ENCODE assay signal across 8 cellular contexts in the genomic region with DNA sequence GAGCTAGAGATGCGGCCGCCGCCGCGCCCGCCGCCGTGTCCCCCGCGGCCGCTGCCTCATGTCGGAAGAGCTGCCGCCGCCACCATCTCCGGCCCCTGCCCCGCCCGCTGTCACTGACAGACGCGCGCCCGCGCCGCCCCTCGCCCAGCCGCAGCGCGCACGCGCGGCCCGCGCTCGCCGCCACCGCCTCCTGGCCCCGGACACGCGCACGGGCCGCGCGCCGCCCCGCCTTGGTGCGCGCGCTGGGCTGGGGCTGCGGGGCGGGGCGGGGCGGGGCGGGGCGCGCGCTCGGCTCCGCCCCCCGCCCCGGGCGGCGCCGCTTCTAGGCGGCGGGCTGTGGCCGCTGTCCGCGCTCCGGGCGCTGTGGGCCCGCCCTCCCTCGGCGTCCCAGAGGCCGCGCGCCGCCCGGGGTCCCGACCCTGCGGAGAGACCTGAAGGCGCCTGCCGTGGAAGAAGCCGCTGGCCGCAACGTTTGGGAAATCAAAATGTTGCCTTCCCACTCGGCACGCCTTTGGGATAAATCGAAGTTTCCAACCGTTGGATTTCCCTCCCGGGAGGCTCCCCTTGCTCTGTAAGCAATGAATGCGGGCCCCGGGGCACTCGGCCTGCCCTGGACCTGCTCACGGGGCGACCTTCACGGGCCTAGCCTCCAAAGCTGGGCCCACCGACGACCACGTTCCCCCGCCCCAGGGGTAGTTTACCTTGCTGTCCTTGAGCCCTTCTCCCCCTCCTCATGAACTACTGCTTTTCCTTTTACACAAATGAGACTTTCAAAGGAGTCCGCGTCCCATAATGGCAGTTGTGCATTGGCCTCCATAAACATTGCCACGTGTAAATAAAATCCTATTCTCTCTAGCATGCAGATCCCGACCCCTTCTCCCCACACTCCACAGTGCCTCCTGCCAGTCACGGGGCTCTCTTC. TPM values are rescaled to one million over a fixed set of nuclear protein-coding genes. Genes with fewer than 3 reads are reported as not detected.
A peak's percentile ranks its signal among the peaks of the same experiment; 100 is the strongest.
DNase-seq lines count a peak whose midpoint lies in the region; ATAC-seq and TF ChIP-seq lines count a peak whose summit lies in the region.

A gene (minus strand): TSS at position 115 of the 922 bp plus-strand sequence. CDS start 1,000 bp downstream, outside the sequence.

- H4K5ac ChIP-seq in mesendoderm (ENCODE audit: low read length) = no peak within 1 kb of the TSS

- peaks cover 69% of the 10 kb centered on the region for H3K27me3 Mint-ChIP-seq in endodermal cell (ENCODE audit: insufficient read depth)

- H3K27ac ChIP-seq in endodermal cell (ENCODE audit: low read depth, low read length) (no peak within 1 kb of the TSS), mesendoderm (ENCODE audit: low read depth, low read length) (no peak within 1 kb of the TSS)

- no peaks in the 10 kb centered on the region for H3K36me3 Mint-ChIP-seq in endodermal cell (ENCODE audit: low read depth)

- no peak within 1 kb of the TSS for H2AK5ac ChIP-seq in mesendoderm (ENCODE audit: low read length)

- H3K4me2 ChIP-seq in mesendoderm (ENCODE audit: low read length) = peak within 1 kb of the TSS; percentile 77

- H2BK5ac ChIP-seq in mesendoderm (ENCODE audit: low read length) = no peak within 1 kb of the TSS

- peak within 1 kb of the TSS; percentile 70 for H3K56ac ChIP-seq in mesendoderm (ENCODE audit: low read length)

- H3K27ac Mint-ChIP-seq in endodermal cell = no peak within 1 kb of the TSS

- 4 to 11% methylated on average over 33 to 104 of the region's 104 CpGs for WGBS in endodermal cell (ENCODE audit: insufficient coverage in 1 of 2, insufficient read length in 1 of 2), 2 experiments
- WGBS in mesendoderm (ENCODE audit: extremely low coverage, insufficient coverage, low lambda C conversion rate) = no CpG with 5 or more reads among the region's 104 CpGs

- H3K79me2 ChIP-seq in mesendoderm (ENCODE audit: control insufficient read depth, insufficient read depth, low read length) = no peaks in the 10 kb centered on the region

- DNase-seq in NCI-H187 (lab: John Stamatoyannopoulos, UW) = peak; percentile 21 to 63
- no peak for DNase-seq in NCI-H187 treated with DMSO at 0.1 percent for 48 hours (lab: John Stamatoyannopoulos, UW)
- DNase-seq in NCI-H526 (lab: John Stamatoyannopoulos, UW) = peak; percentile 20 to 84
- DNase-seq in activated CD8-positive, alpha-beta memory T cell treated with anti-CD3 and anti-CD28 coated beads, Interleukin-2, amount 50 U/mL, for 24 hours (ENCODE audit: extremely low read depth) = peak; percentile 15
- peak; percentile 89 for DNase-seq in endodermal cell
- peak; percentile 86 for DNase-seq in mesendoderm
- DNase-seq in stimulated activated CD8-positive, alpha-beta memory T cell treated with anti-CD3 and anti-CD28 coated beads, Interleukin-12 subunit alpha, Interleukin-12 subunit beta, amount 100 ng/mL, for 1 hour (ENCODE audit: low read depth) = peak; percentile 55

- no peak for TF ChIP-seq CTCF in endodermal cell (conservative IDR thresholded peaks at IDR 0.05)

- H3K27me3 ChIP-seq in endodermal cell (ENCODE audit: control insufficient read depth, insufficient read depth, low read length, poor library complexity, severe bottlenecking) (peaks cover 49% of the 10 kb centered on the region), mesendoderm (ENCODE audit: insufficient read depth, low read length, poor library complexity) (no peaks in the 10 kb centered on the region)

- H3K4me3 Mint-ChIP-seq in endodermal cell = peak within 1 kb of the TSS; percentile 56

- H4K8ac ChIP-seq in mesendoderm (ENCODE audit: low read depth, low read length) = no peak within 1 kb of the TSS

- ATAC-seq in HG02973 (IDR thresholded peaks at IDR 0.05; ENCODE audit: unreplicated experiment) = peak; percentile 44

- peak within 1 kb of the TSS; percentile 5 for H3K4ac ChIP-seq in mesendoderm (ENCODE audit: low read depth, low read length)

- H3K4me1 ChIP-seq in endodermal cell (ENCODE audit: control insufficient read depth, insufficient read depth, low read length) = no peaks in the 10 kb centered on the region
- no peaks in the 10 kb centered on the region for H3K4me1 ChIP-seq in mesendoderm (ENCODE audit: control insufficient read depth, low read depth, low read length)

- H3K36me3 ChIP-seq in endodermal cell (ENCODE audit: control insufficient read depth, insufficient read depth, low read length) (no peaks in the 10 kb centered on the region), mesendoderm (ENCODE audit: control insufficient read depth, insufficient read depth, low read length) (no peaks in the 10 kb centered on the region)

- H2BK120ac ChIP-seq in mesendoderm (ENCODE audit: low read depth, low read length) = no peak within 1 kb of the TSS

- no peak within 1 kb of the TSS for H2BK15ac ChIP-seq in mesendoderm (replicated peaks; ENCODE audit: low read depth)

- H3K4me1 Mint-ChIP-seq in endodermal cell = peaks cover 2% of the 10 kb centered on the region

- H3K9ac ChIP-seq in endodermal cell (ENCODE audit: extremely low read depth, low read length, poor library complexity, severe bottlenecking) = no peak within 1 kb of the TSS
- H3K9ac ChIP-seq in mesendoderm (ENCODE audit: low read length) = peak within 1 kb of the TSS; percentile 66

- peak within 1 kb of the TSS; percentile 4 for H3K23ac ChIP-seq in mesendoderm (ENCODE audit: low read length)

- no peaks in the 10 kb centered on the region for H3K9me3 ChIP-seq in endodermal cell (ENCODE audit: control insufficient read depth, low read length)

- H3K9me3 Mint-ChIP-seq in endodermal cell = no peaks in the 10 kb centered on the region

- no peaks in the 10 kb centered on the region for H3K79me1 ChIP-seq in mesendoderm (ENCODE audit: low read length)

- H3K4me3 ChIP-seq in endodermal cell (ENCODE audit: low read length) = peak within 1 kb of the TSS; percentile 74
- peak within 1 kb of the TSS; percentile 29 for H3K4me3 ChIP-seq in mesendoderm (ENCODE audit: low read length)

- H3K18ac ChIP-seq in mesendoderm (ENCODE audit: low read length) = peak within 1 kb of the TSS; percentile 23

RNA-seq across cellular contexts. Expression of the gene that starts here (rescaled TPM):
- total RNA-seq in endodermal cell = 1 to 10 TPM; 1.2 to 3.3 TPM
- polyA plus RNA-seq in endodermal cell (2013, experiment 1 of 2) = 4.6 TPM
- polyA plus RNA-seq in endodermal cell (2013, experiment 2 of 2) = 4.6 TPM
- polyA plus RNA-seq in mesendoderm (2013, experiment 1 of 2) = 2.8 TPM
- 2.9 TPM for polyA plus RNA-seq in mesendoderm (2013, experiment 2 of 2)
